In the genomic region with DNA sequence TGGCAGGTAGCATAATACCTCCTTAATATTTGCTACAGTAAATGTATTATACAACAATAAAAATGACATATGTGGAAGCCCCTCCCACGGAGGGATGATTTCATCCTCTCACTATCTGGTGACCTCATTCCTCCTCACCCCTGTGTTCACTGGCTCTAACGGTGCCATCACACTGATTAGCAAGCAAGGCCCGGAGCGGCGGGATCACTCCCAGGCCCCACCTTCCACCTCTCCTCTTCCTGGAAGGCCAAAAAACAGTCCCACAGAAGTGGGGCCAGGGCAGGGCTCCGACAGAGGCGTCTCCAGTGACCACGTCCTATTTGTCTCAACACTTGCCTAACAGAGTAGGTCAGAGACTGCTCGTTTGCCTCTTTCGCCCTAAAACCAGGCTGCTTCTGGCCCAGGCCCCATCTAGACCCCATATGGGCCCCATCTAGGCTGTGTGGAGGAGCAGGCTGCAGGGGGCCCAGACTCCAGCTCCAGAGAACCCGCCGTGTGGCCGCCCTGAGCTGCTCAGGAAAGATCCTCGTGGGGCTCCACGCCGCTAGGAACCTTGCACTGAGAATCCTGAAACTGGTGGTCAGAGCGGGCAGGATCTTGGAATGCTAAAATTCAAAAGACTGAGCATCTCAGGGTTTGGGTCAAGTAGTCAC, we compare ENCODE assay signal across 9 cellular contexts. TPM values are rescaled to one million over a fixed set of nuclear protein-coding genes. Genes with fewer than 3 reads are reported as not detected.
A peak's percentile ranks its signal among the peaks of the same experiment; 100 is the strongest.
DNase-seq lines count a peak whose midpoint lies in the region; ATAC-seq, FAIRE-seq and TF ChIP-seq lines count a peak whose summit lies in the region.
"Had no signal": no experiment of that assay in that cellular context is flagged by ENCODE, and none has a peak within 500 bp of the region (broad histone marks: within the 10 kb centered on the region; RNA-seq: fewer than 3 reads in every experiment).

No MANE protein-coding gene starts in this region.

- TF ChIP-seq CTCF in activated B cell treated with CpG ODN at 0.5 μM for 24 hours (IDR thresholded peaks at IDR 0.05): no peak
- TF ChIP-seq CTCF in neural progenitor cell (IDR thresholded peaks at IDR 0.05): no peak

- CTCF ChIA-PET in activated B cell treated with CpG ODN at 0.5 μM for 24 hours (lab: Charles Lee): interaction anchor here (2.6 kb wide), 1 partner anchor 12 kb away, joined by 19 read pairs; no protein-coding TSS in a partner anchor

- ATAC-seq in activated B cell treated with CpG ODN at 0.5 μM for 24 hours (ENCODE audit: low read depth) (no peak), HG02938 (IDR thresholded peaks at IDR 0.05; ENCODE audit: unreplicated experiment) (no peak), HG03457 (IDR thresholded peaks at IDR 0.05; ENCODE audit: unreplicated experiment) (no peak), GM21825 (IDR thresholded peaks at IDR 0.05; ENCODE audit: unreplicated experiment) (no peak)

- H2AFZ ChIP-seq in neural progenitor cell (replicated peaks): peak overlapping the region; percentile 52

- no peaks in the 10 kb centered on the region for H4K20me1 ChIP-seq in neural progenitor cell (ENCODE audit: low read depth)

- H3K4me1 Mint-ChIP-seq in activated B cell treated with CpG ODN at 0.5 μM for 24 hours (peaks cover 82% of the 10 kb centered on the region), neural progenitor cell (peaks cover 50% of the 10 kb centered on the region)

- H3K4me3 ChIP-seq in duodenal mucosa (ENCODE audit: low read depth in 1 of 2, low read length in 2 of 2) (peak overlapping the region in 1 of 2 donors; percentile 6), neural progenitor cell (no peak overlapping the region)

- H3K27me3 ChIP-seq in duodenal mucosa (ENCODE audit: control insufficient read depth in 1 of 2, insufficient read depth in 2 of 2, low read length in 2 of 2): no peaks in the 10 kb centered on the region
- H3K27me3 ChIP-seq in neural progenitor cell: no peaks in the 10 kb centered on the region

- peaks cover 19 to 35% of the 10 kb centered on the region in 2 donors for H3K4me1 ChIP-seq in duodenal mucosa (ENCODE audit: control insufficient read depth in 1 of 2, insufficient read depth in 2 of 2, low read length in 2 of 2)
- H3K4me1 ChIP-seq in neural progenitor cell: peaks cover 7% of the 10 kb centered on the region

- no peaks in the 10 kb centered on the region for H3K79me2 ChIP-seq in neural progenitor cell (ENCODE audit: low read depth)

- H3K27ac Mint-ChIP-seq in activated B cell treated with CpG ODN at 0.5 μM for 24 hours: peak overlapping the region; percentile 66
- H3K27ac Mint-ChIP-seq in neural progenitor cell: peak overlapping the region; percentile 91

- no peaks in the 10 kb centered on the region for H3K27me3 Mint-ChIP-seq in activated B cell treated with CpG ODN at 0.5 μM for 24 hours
- peaks cover 20% of the 10 kb centered on the region for H3K27me3 Mint-ChIP-seq in neural progenitor cell (ENCODE audit: insufficient read depth, low read depth)

- H3K36me3 Mint-ChIP-seq in activated B cell treated with CpG ODN at 0.5 μM for 24 hours (ENCODE audit: low read depth) (peaks cover 4% of the 10 kb centered on the region), neural progenitor cell (no peaks in the 10 kb centered on the region)

- H3K9me3 Mint-ChIP-seq in activated B cell treated with CpG ODN at 0.5 μM for 24 hours (no peaks in the 10 kb centered on the region), neural progenitor cell (no peaks in the 10 kb centered on the region)

- intact Hi-C loops in activated B cell treated with CpG ODN at 0.5 μM for 24 hours (cut with micrococcal nuclease): no loop called here

- DNase-seq in HTR-8/SVneo (ENCODE audit: insufficient read length, low spot score) (peak; percentile 80), activated B cell treated with CpG ODN at 0.5 μM for 24 hours (no peak), neural progenitor cell (ENCODE audit: low spot score) (no peak), GM19240 (ENCODE audit: insufficient read length, low spot score) (no peak)

- H3K9me3 ChIP-seq in duodenal mucosa (ENCODE audit: control insufficient read depth in 1 of 2, low read length in 2 of 2): no peaks in the 10 kb centered on the region
- no peaks in the 10 kb centered on the region for H3K9me3 ChIP-seq in neural progenitor cell (ENCODE audit: low read depth)

- H3K27ac ChIP-seq in duodenal mucosa (ENCODE audit: low read depth, low read length) (no peak overlapping the region), neural progenitor cell (no peak overlapping the region)
- H3K27ac ChIP-seq: VCaP had no signal

- POLR2A ChIA-PET in activated B cell treated with CpG ODN at 0.5 μM for 24 hours (lab: Charles Lee): interaction anchor here (1.0 to 14.3 kb wide), 5 partner anchors 10 to 69 kb away, joined by 3 to 182 read pairs (median 118); a partner anchor contains a TSS

- H3K36me3 ChIP-seq in duodenal mucosa (ENCODE audit: control insufficient read depth in 1 of 2, insufficient read depth in 2 of 2, low read length in 2 of 2) (no peaks in the 10 kb centered on the region), neural progenitor cell (no peaks in the 10 kb centered on the region)

- no peak for FAIRE-seq in HTR-8/SVneo (lab: Jason Lieb, UNC)

- H3K9ac ChIP-seq in duodenal mucosa (ENCODE audit: low read depth in 1 of 2, low read length in 2 of 2) (peak overlapping the region; percentile 7 to 18), neural progenitor cell (no peak overlapping the region)

- peaks cover 2% of the 10 kb centered on the region for H3F3A ChIP-seq in neural progenitor cell (ENCODE audit: low read depth)

- no peak overlapping the region for H3K4me3 Mint-ChIP-seq in activated B cell treated with CpG ODN at 0.5 μM for 24 hours
- H3K4me3 Mint-ChIP-seq in neural progenitor cell: peak overlapping the region; percentile 53

- no peak overlapping the region for H3K4me2 ChIP-seq in neural progenitor cell

RNA-seq across cellular contexts. Expression of a gene that starts 3.7 kb away (rescaled TPM):
- total RNA-seq in activated B cell treated with CpG ODN at 0.5 μM for 24 hours (1.8 and 2.0 TPM in 2 replicates), neural progenitor cell (ENCODE audit: low replicate concordance) (not detected in 2 replicates)

RNA-seq across cellular contexts. Expression of a gene that starts 32.1 kb away (rescaled TPM):
- total RNA-seq in activated B cell treated with CpG ODN at 0.5 μM for 24 hours (not detected in 2 replicates), neural progenitor cell (ENCODE audit: low replicate concordance) (0.97 and 2.0 TPM in 2 replicates)
